In genomic region chr12:56079729-56080555, GRCh38 we compare ENCODE assay signal across 8 cellular contexts. TPM values are rescaled to one million over a fixed set of nuclear protein-coding genes. Genes with fewer than 3 reads are reported as not detected.
DNase-seq lines count a peak whose midpoint lies in the region; ATAC-seq, FAIRE-seq and TF ChIP-seq lines count a peak whose summit lies in the region.

ERBB3 (plus strand) TSS chr12:56080165; CDS start chr12:56080301, 136 bp downstream.

- H3K4me3 ChIP-seq in kidney (ENCODE audit: low read length in 2 of 2), result peak within 1 kb of the TSS; percentile 71 to 79

- intact Hi-C loops in kidney (cut with DNase I), result no loop called here

- H3K36me3 ChIP-seq in kidney (ENCODE audit: control insufficient read depth in 1 of 2, insufficient read depth in 2 of 2, low read length in 2 of 2), result peaks cover 3 to 10% of the 10 kb centered on the region in 2 donors

- TF ChIP-seq CTCF in kidney (IDR thresholded peaks at IDR 0.05; ENCODE audit: borderline replicate concordance, extremely low read depth, insufficient read depth), result peak; percentile 6

- no peak for FAIRE-seq in kidney (lab: Jason Lieb, UNC)

- H3K9ac ChIP-seq in kidney (ENCODE audit: low read length in 2 of 2), result peak within 1 kb of the TSS; percentile 81 to 84

- peak within 1 kb of the TSS; percentile 82 to 93 for H3K27ac ChIP-seq in kidney (ENCODE audit: low read depth in 2 of 2, low read length in 2 of 2)

- peaks cover 8 to 13% of the 10 kb centered on the region in 2 donors for H3K4me1 ChIP-seq in kidney (ENCODE audit: control insufficient read depth in 1 of 2, insufficient read depth in 1 of 2, low read depth in 1 of 2, low read length in 2 of 2)

- no peaks in the 10 kb centered on the region for H3K9me3 ChIP-seq in kidney (ENCODE audit: control insufficient read depth in 1 of 2, low read length in 2 of 2)

- DNase-seq in AG20443 (ENCODE audit: low spot score) (peak; percentile 96), NCI-H2029 (lab: John Stamatoyannopoulos, UW) (peak; percentile 49), kidney (peak; percentile 93)
- DNase-seq in central memory CD4-positive, alpha-beta T cell, result peak; percentile 47
- DNase-seq in stimulated activated CD4-positive, alpha-beta T cell treated with anti-CD3 and anti-CD28 coated beads, Interleukin-12 subunit alpha, Interleukin-12 subunit beta, amount 100 ng/mL, for 4 hours, result peak; percentile 62

- ATAC-seq in GM19463 (IDR thresholded peaks at IDR 0.05; ENCODE audit: unreplicated experiment) (peak; percentile 39), HG03135 (IDR thresholded peaks at IDR 0.05; ENCODE audit: unreplicated experiment) (no peak)
- ATAC-seq in activated CD4-positive, CD25-positive, alpha-beta regulatory T cell treated with anti-CD3 and anti-CD28 coated beads, Interleukin-2, amount 50 U/mL, for 24 hours, result peak; percentile 77 to 86

RNA-seq across cellular contexts. Expression of gene ERBB3, which starts in this region (rescaled TPM):
- total RNA-seq in kidney, result 58.1 TPM
- polyA plus RNA-seq in kidney (ENCODE audit: insufficient read depth, low read depth, low replicate concordance), result 31.5 TPM
